1 cellular context compared by ENCODE assay signal in the genomic region with DNA sequence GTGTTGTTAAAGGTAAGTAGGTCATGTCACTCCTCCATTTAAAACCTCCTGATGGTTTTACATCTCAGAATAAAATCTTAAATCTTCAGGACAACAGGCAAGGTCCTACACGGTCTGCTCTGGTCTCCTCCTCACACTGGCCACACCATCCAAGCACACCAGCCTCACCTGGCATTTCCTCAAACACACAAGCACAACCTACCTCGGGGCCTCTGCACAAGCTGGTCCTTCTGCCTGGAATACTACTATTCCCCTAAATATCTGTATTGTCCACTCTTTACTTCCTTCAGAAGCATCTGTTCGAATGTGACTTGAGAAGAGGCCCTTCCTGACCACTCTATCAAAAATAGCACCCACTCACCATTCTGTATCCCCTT.
TF ChIP-seq lines count a peak whose summit lies in the region.

No MANE protein-coding gene starts in this region.

TF ChIP-seq in HepG2, 621 proteins besides CTCF, POLR2A, EP300 and RAD21:
- TF ChIP-seq, protein P1, sequence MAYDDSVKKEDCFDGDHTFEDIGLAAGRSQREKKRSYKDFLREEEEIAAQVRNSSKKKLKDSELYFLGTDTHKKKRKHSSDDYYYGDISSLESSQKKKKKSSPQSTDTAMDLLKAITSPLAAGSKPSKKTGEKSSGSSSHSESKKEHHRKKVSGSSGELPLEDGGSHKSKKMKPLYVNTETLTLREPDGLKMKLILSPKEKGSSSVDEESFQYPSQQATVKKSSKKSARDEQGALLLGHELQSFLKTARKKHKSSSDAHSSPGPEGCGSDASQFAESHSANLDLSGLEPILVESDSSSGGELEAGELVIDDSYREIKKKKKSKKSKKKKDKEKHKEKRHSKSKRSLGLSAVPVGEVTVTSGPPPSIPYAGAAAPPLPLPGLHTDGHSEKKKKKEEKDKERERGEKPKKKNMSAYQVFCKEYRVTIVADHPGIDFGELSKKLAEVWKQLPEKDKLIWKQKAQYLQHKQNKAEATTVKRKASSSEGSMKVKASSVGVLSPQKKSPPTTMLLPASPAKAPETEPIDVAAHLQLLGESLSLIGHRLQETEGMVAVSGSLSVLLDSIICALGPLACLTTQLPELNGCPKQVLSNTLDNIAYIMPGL (CRISPR knock-in tag; IDR thresholded peaks at IDR 0.05; ENCODE audit: borderline replicate concordance in 1 of 2, low read depth in 1 of 2), result no peak
- TF ChIP-seq PLSCR1 (CRISPR knock-in tag; IDR thresholded peaks at IDR 0.05; ENCODE audit: borderline replicate concordance), result no peak
- no peak for TF ChIP-seq ZNF274 (CRISPR knock-in tag; IDR thresholded peaks at IDR 0.05)
- TF ChIP-seq ZNF225 (CRISPR knock-in tag; IDR thresholded peaks at IDR 0.05), result no peak
- no peak for TF ChIP-seq ZNF747 (CRISPR knock-in tag; IDR thresholded peaks at IDR 0.05; ENCODE audit: borderline replicate concordance)
- TF ChIP-seq ZNF350 (CRISPR knock-in tag; IDR thresholded peaks at IDR 0.05; ENCODE audit: borderline replicate concordance, low read depth), result no peak
- TF ChIP-seq SMAD1 (CRISPR knock-in tag; IDR thresholded peaks at IDR 0.05; ENCODE audit: borderline replicate concordance, low read depth), result no peak
- TF ChIP-seq WIZ (CRISPR knock-in tag; IDR thresholded peaks at IDR 0.05), result no peak
- no peak for TF ChIP-seq CAMTA2 (CRISPR knock-in tag; IDR thresholded peaks at IDR 0.05; ENCODE audit: borderline replicate concordance)
- TF ChIP-seq GLMP (CRISPR knock-in tag; IDR thresholded peaks at IDR 0.05; ENCODE audit: borderline replicate concordance), result no peak
- TF ChIP-seq NFIB (CRISPR knock-in tag; IDR thresholded peaks at IDR 0.05; ENCODE audit: borderline replicate concordance), result no peak
- no peak for TF ChIP-seq BORCS8-MEF2B (CRISPR knock-in tag; IDR thresholded peaks at IDR 0.05)
- TF ChIP-seq GZF1 (CRISPR knock-in tag; IDR thresholded peaks at IDR 0.05), result no peak
- TF ChIP-seq ZNF510 (CRISPR knock-in tag; IDR thresholded peaks at IDR 0.05; ENCODE audit: low read depth), result no peak
TF ChIP-seq in HepG2: peak in this region for 0.
